Comparison of ENCODE assay signal across 23 cellular contexts in genomic region chr3:52920872-52921271, GRCh38. TPM values are rescaled to one million over a fixed set of nuclear protein-coding genes. Genes with fewer than 3 reads are reported as not detected.
DNase-seq lines count a peak whose midpoint lies in the region; ATAC-seq, FAIRE-seq and TF ChIP-seq lines count a peak whose summit lies in the region.
"Had no signal": no experiment of that assay in that cellular context is flagged by ENCODE, and none has a peak within 500 bp of the region (broad histone marks: within the 10 kb centered on the region; RNA-seq: fewer than 3 reads in every experiment).

No MANE protein-coding gene starts in this region.

- TF ChIP-seq POLR2A in GM18505 (IDR thresholded peaks at IDR 0.05; ENCODE audit: borderline replicate concordance, extremely low read depth, insufficient read depth, insufficient read length) = no peak

- no peaks in the 10 kb centered on the region for H4K20me1 ChIP-seq in keratinocyte (ENCODE audit: control insufficient read depth, extremely low read depth, insufficient read depth, low read length)

- ATAC-seq in activated naive CD8-positive, alpha-beta T cell treated with anti-CD3 and anti-CD28 coated beads, Interleukin-2, amount 10 ng/mL, durations not matched to agents 7 days and 5 days (ENCODE audit: low read depth) = no peak
- ATAC-seq in HG02885 (IDR thresholded peaks at IDR 0.05; ENCODE audit: poor library complexity, unreplicated experiment) (no peak), GM18505 (IDR thresholded peaks at IDR 0.05; ENCODE audit: unreplicated experiment) (no peak)
- ATAC-seq: A549 had no signal

- H3K9ac ChIP-seq in keratinocyte (ENCODE audit: control insufficient read depth, extremely low read depth, insufficient read depth, low read length) = no peak overlapping the region

- H2AFZ ChIP-seq in keratinocyte (ENCODE audit: control insufficient read depth, low read length) = no peak overlapping the region

- H3K9me1 ChIP-seq in keratinocyte (ENCODE audit: control insufficient read depth, extremely low read depth, insufficient read depth, low read length) = no peaks in the 10 kb centered on the region

- dilution Hi-C loops in keratinocyte (cut with MboI; ENCODE audit: extremely low pct_ligation_motif_present, low sequenced_read_pairs) = no loop called here

- H3K4me2 ChIP-seq in keratinocyte (ENCODE audit: control insufficient read depth, extremely low read depth, insufficient read depth, low read depth, low read length) = no peak overlapping the region
- H3K4me2 ChIP-seq: A549 had no signal

- no peaks in the 10 kb centered on the region for H3K9me3 Mint-ChIP-seq in activated naive CD8-positive, alpha-beta T cell treated with anti-CD3 and anti-CD28 coated beads, Interleukin-2, amount 10 ng/mL, durations not matched to agents 7 days and 5 days
- H3K9me3 Mint-ChIP-seq in activated naive CD8-positive, alpha-beta T cell treated with anti-CD3 and anti-CD28 coated beads for 36 hours = no peaks in the 10 kb centered on the region

- DNase-seq in activated naive CD8-positive, alpha-beta T cell treated with anti-CD3 and anti-CD28 coated beads, Interleukin-2, amount 10 ng/mL, durations not matched to agents 7 days and 5 days = no peak
- DNase-seq in activated naive CD8-positive, alpha-beta T cell treated with anti-CD3 and anti-CD28 coated beads for 36 hours = no peak
- DNase-seq in MV-4-11 (lab: John Stamatoyannopoulos, UW) = peak; percentile 28
- no peak for DNase-seq in keratinocyte (ENCODE audit: low read depth, low spot score)
- DNase-seq in GM19238 (ENCODE audit: insufficient read length, low spot score) = no peak
- DNase-seq: DMS153; DND-41; GOT3; HCEC 1CT; NCI-H1105 treated with DMSO at 0.1 percent for 48 hours; NCI-H2029; NCI-H446 treated with DMSO at 0.1 percent for 48 hours; NCI-H526; NCI-H82; NK-92 treated with Interleukin-12 subunit alpha and Interleukin-12 subunit beta, amount 100 ng/mL, for 24 hours; SIG-M5 had no signal

- peaks cover 3 to 9% of the 10 kb centered on the region in 2 experiments for H3K36me3 ChIP-seq in keratinocyte (ENCODE audit: control insufficient read depth in 2 of 2, extremely low read depth in 1 of 2, insufficient read depth in 2 of 2, low read length in 2 of 2)

- no peaks in the 10 kb centered on the region for H3K4me1 ChIP-seq in keratinocyte (ENCODE audit: control insufficient read depth, extremely low read depth, insufficient read depth, low read length)
- H3K4me1 ChIP-seq: A549 had no signal

- no peak for TF ChIP-seq CTCF in keratinocyte (optimal IDR thresholded peaks at IDR 0.05 in 1 of 3, IDR thresholded peaks at IDR 0.05 in 1 of 3, conservative IDR thresholded peaks at IDR 0.05 in 1 of 3; ENCODE audit: extremely low read depth in 1 of 3, insufficient read depth in 2 of 3, low read length in 3 of 3)

- no peaks in the 10 kb centered on the region for H3K79me2 ChIP-seq in keratinocyte (ENCODE audit: control insufficient read depth, insufficient read depth, low read length)

- H3K9me3 ChIP-seq in keratinocyte (ENCODE audit: control insufficient read depth, low read depth, low read length) = no peaks in the 10 kb centered on the region
- H3K9me3 ChIP-seq: A549 had no signal

- H3K27ac ChIP-seq in keratinocyte (ENCODE audit: control insufficient read depth, insufficient read depth, low read length) = no peak overlapping the region
- H3K27ac ChIP-seq: A549, C4-2B, HL-60, SK-N-MC had no signal

- H3K36me3 Mint-ChIP-seq in activated naive CD8-positive, alpha-beta T cell treated with anti-CD3 and anti-CD28 coated beads, Interleukin-2, amount 10 ng/mL, durations not matched to agents 7 days and 5 days = peaks cover 34% of the 10 kb centered on the region
- H3K36me3 Mint-ChIP-seq in activated naive CD8-positive, alpha-beta T cell treated with anti-CD3 and anti-CD28 coated beads for 36 hours = peaks cover 12% of the 10 kb centered on the region

- peak; percentile 20 for FAIRE-seq in keratinocyte (lab: Jason Lieb, UNC)
- FAIRE-seq: A549, RCC 7860 had no signal

- no peak overlapping the region for H3K4me3 Mint-ChIP-seq in activated naive CD8-positive, alpha-beta T cell treated with anti-CD3 and anti-CD28 coated beads, Interleukin-2, amount 10 ng/mL, durations not matched to agents 7 days and 5 days
- H3K4me3 Mint-ChIP-seq in activated naive CD8-positive, alpha-beta T cell treated with anti-CD3 and anti-CD28 coated beads for 36 hours = no peak overlapping the region

- no peak overlapping the region for H3K4me3 ChIP-seq in keratinocyte (ENCODE audit: control insufficient read depth in 2 of 3, extremely low read depth in 1 of 3, insufficient read depth in 2 of 3, low read depth in 1 of 3, low read length in 3 of 3)
- H3K4me3 ChIP-seq: A549, SK-N-MC had no signal

- no peaks in the 10 kb centered on the region for H3K27me3 Mint-ChIP-seq in activated naive CD8-positive, alpha-beta T cell treated with anti-CD3 and anti-CD28 coated beads, Interleukin-2, amount 10 ng/mL, durations not matched to agents 7 days and 5 days
- no peaks in the 10 kb centered on the region for H3K27me3 Mint-ChIP-seq in activated naive CD8-positive, alpha-beta T cell treated with anti-CD3 and anti-CD28 coated beads for 36 hours

- H3K27ac Mint-ChIP-seq in activated naive CD8-positive, alpha-beta T cell treated with anti-CD3 and anti-CD28 coated beads, Interleukin-2, amount 10 ng/mL, durations not matched to agents 7 days and 5 days = peak overlapping the region; percentile 8
- H3K27ac Mint-ChIP-seq in activated naive CD8-positive, alpha-beta T cell treated with anti-CD3 and anti-CD28 coated beads for 36 hours = no peak overlapping the region

- H3K27me3 ChIP-seq in keratinocyte (ENCODE audit: control insufficient read depth, extremely low read depth, insufficient read depth, low read length) = no peaks in the 10 kb centered on the region

- POLR2A ChIA-PET in activated naive CD8-positive, alpha-beta T cell treated with anti-CD3 and anti-CD28 coated beads, Interleukin-2, amount 10 ng/mL, durations not matched to agents 7 days and 5 days (lab: Charles Lee) = no interaction called here

- H3K4me1 Mint-ChIP-seq in activated naive CD8-positive, alpha-beta T cell treated with anti-CD3 and anti-CD28 coated beads, Interleukin-2, amount 10 ng/mL, durations not matched to agents 7 days and 5 days = peaks cover 24% of the 10 kb centered on the region
- H3K4me1 Mint-ChIP-seq in activated naive CD8-positive, alpha-beta T cell treated with anti-CD3 and anti-CD28 coated beads for 36 hours = no peaks in the 10 kb centered on the region

RNA-seq across cellular contexts. Expression of gene STIMATE, which starts 23.5 kb away (rescaled TPM):
- total RNA-seq in activated naive CD8-positive, alpha-beta T cell treated with anti-CD3 and anti-CD28 coated beads, Interleukin-2, amount 10 ng/mL, durations not matched to agents 7 days and 5 days = 10 to 100 TPM; 38.5 to 39.1 TPM
- total RNA-seq in activated naive CD8-positive, alpha-beta T cell treated with anti-CD3 and anti-CD28 coated beads for 36 hours = 10 to 100 TPM; 23.6 to 30.0 TPM
- 8.2 to 10.2 TPM (median 8.3 TPM) in 3 replicates for polyA plus RNA-seq in keratinocyte
- 2.8 TPM for polyA plus RNA-seq in keratinocyte (2011; ENCODE audit: low read depth)
- polyA plus RNA-seq in keratinocyte (2011; cell fraction: cytosol; rRNA removed) = 10.6 and 14.2 TPM in 2 replicates
- polyA plus RNA-seq in keratinocyte (2011; cell fraction: nucleus; rRNA removed) = 21.5 and 30.9 TPM in 2 replicates
- 6.5 and 13.7 TPM in 2 replicates for polyA plus RNA-seq in keratinocyte (2012; ENCODE audit: low replicate concordance)
- 14.5 to 15.2 TPM (median 15.1 TPM) in 3 replicates for polyA minus RNA-seq in keratinocyte
- polyA minus RNA-seq in keratinocyte (2011; cell fraction: cytosol; rRNA and poly(A)+ RNA removed) = 29.9 TPM
- polyA minus RNA-seq in keratinocyte (2011; cell fraction: nucleus; rRNA and poly(A)+ RNA removed) = 9.5 and 15.0 TPM in 2 replicates
